ENCODE assay signal across 8 cellular contexts in the genomic region with DNA sequence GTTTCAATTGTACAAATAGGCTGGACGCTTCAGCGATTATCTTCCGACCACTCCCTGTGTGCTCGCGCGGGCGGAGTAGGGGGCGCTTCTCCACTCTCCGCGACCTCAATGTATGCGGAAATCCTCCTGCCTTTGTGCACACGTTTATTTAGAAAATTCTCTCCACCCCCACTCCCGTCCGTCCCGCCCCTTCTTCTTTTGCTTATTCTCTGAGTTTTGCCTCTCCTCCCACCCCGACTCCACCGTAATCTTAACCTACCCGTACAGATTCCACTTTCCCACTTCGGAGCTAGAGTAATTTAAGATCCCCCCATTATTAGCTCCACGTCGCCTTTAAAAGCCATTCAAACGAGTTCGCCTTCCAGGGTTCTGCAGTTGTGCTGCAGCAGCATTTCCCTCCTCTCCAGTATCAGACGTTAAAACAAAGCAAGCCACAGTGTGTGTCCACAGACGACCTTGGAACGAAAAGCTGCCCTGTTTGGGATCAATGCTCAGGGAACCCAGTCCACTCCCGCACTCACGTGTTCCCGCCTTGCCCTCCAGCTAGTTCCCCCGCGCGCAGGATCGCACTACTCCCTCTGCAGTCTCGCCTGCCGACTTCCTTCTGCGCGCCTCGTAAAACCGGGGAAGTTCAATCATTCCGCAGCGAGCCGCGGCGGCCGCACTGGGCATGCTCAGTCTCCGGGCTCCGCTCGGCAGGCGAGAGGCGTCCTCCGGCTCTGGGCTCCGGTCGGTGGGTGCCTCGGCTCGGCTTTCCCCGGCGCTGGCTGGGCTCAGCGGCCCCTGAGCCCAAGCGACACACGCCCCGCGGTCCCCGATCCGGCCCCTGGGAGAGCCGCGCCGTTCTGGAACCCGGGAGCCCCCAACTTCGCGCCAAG. TPM values are rescaled to one million over a fixed set of nuclear protein-coding genes. Genes with fewer than 3 reads are reported as not detected.
DNase-seq lines count a peak whose midpoint lies in the region; ATAC-seq and TF ChIP-seq lines count a peak whose summit lies in the region.

A gene with protein sequence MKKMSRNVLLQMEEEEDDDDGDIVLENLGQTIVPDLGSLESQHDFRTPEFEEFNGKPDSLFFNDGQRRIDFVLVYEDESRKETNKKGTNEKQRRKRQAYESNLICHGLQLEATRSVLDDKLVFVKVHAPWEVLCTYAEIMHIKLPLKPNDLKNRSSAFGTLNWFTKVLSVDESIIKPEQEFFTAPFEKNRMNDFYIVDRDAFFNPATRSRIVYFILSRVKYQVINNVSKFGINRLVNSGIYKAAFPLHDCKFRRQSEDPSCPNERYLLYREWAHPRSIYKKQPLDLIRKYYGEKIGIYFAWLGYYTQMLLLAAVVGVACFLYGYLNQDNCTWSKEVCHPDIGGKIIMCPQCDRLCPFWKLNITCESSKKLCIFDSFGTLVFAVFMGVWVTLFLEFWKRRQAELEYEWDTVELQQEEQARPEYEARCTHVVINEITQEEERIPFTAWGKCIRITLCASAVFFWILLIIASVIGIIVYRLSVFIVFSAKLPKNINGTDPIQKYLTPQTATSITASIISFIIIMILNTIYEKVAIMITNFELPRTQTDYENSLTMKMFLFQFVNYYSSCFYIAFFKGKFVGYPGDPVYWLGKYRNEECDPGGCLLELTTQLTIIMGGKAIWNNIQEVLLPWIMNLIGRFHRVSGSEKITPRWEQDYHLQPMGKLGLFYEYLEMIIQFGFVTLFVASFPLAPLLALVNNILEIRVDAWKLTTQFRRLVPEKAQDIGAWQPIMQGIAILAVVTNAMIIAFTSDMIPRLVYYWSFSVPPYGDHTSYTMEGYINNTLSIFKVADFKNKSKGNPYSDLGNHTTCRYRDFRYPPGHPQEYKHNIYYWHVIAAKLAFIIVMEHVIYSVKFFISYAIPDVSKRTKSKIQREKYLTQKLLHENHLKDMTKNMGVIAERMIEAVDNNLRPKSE (plus strand): TSS at position 677 of the 878 bp plus-strand sequence. CDS start 227 bp downstream, outside the sequence.

- H3K27me3 Mint-ChIP-seq in activated naive CD8-positive, alpha-beta T cell treated with anti-CD3 and anti-CD28 coated beads, Interleukin-2, amount 10 ng/mL, durations not matched to agents 7 days and 5 days = no peaks in the 10 kb centered on the region

- H3K18ac ChIP-seq in trophoblast cell (ENCODE audit: low read length) = peak within 1 kb of the TSS; percentile 92

- H3K27ac Mint-ChIP-seq in activated naive CD8-positive, alpha-beta T cell treated with anti-CD3 and anti-CD28 coated beads, Interleukin-2, amount 10 ng/mL, durations not matched to agents 7 days and 5 days = peak within 1 kb of the TSS; percentile 89

- peak within 1 kb of the TSS; percentile 87 for H4K91ac ChIP-seq in trophoblast cell (ENCODE audit: low read depth, low read length)

- peak within 1 kb of the TSS; percentile 95 for H3K4me3 ChIP-seq in GM12875 (ENCODE audit: low read depth, low read length)
- peak within 1 kb of the TSS; percentile 91 for H3K4me3 ChIP-seq in trophoblast cell (ENCODE audit: low read depth, low read length)
- peak within 1 kb of the TSS; percentile 55 to 82 (median 78) for H3K4me3 ChIP-seq in transverse colon

- H3K4me1 ChIP-seq in trophoblast cell (ENCODE audit: control insufficient read depth in 1 of 2, insufficient read depth in 2 of 2, low read length in 2 of 2) (peaks cover 0 to 8% of the 10 kb centered on the region in 2 experiments), transverse colon (peaks cover 10 to 46% (median 14%) of the 10 kb centered on the region in 4 donors)

- peak; percentile 86 for DNase-seq in NCI-H1105 (lab: John Stamatoyannopoulos, UW)
- DNase-seq in SW 1271 (lab: John Stamatoyannopoulos, UW) = peak; percentile 72 to 91
- DNase-seq in activated naive CD8-positive, alpha-beta T cell treated with anti-CD3 and anti-CD28 coated beads, Interleukin-2, amount 10 ng/mL, durations not matched to agents 7 days and 5 days = peak; percentile 81
- peak; percentile 96 for DNase-seq in Right ventricle myocardium inferior (ENCODE audit: missing footprints)
- DNase-seq in trophoblast cell = peak; percentile 88 to 93
- DNase-seq in transverse colon = peak; percentile 92

- peak within 1 kb of the TSS; percentile 51 for H2BK12ac ChIP-seq in trophoblast cell (ENCODE audit: low read length)

- H3K27ac ChIP-seq in trophoblast cell (ENCODE audit: low read depth, low read length) = peak within 1 kb of the TSS; percentile 99
- peak within 1 kb of the TSS; percentile 91 to 97 (median 96) for H3K27ac ChIP-seq in transverse colon

- H3K9me3 Mint-ChIP-seq in activated naive CD8-positive, alpha-beta T cell treated with anti-CD3 and anti-CD28 coated beads, Interleukin-2, amount 10 ng/mL, durations not matched to agents 7 days and 5 days = no peaks in the 10 kb centered on the region

- ATAC-seq in HG02678 (IDR thresholded peaks at IDR 0.05; ENCODE audit: unreplicated experiment) = peak; percentile 67
- peak; percentile 70 for ATAC-seq in activated naive CD8-positive, alpha-beta T cell treated with anti-CD3 and anti-CD28 coated beads, Interleukin-2, amount 10 ng/mL, durations not matched to agents 7 days and 5 days (ENCODE audit: low read depth)
- ATAC-seq in Right ventricle myocardium inferior = peak; percentile 95

- intact Hi-C loops in Right ventricle myocardium inferior (cut with DNase I) (loop anchor here (1.0 to 5.0 kb wide), 4 partner anchors 33 to 512 kb away; a partner anchor contains a TSS), transverse colon (cut with DNase I; ENCODE audit: low total_unique reads) (loop anchor here (10.0 kb wide), 1 partner anchor 149 kb away; no protein-coding TSS in a partner anchor)

- no peaks in the 10 kb centered on the region for H3K27me3 ChIP-seq in trophoblast cell (ENCODE audit: insufficient read depth, low read length)
- H3K27me3 ChIP-seq in transverse colon = peaks cover 3% of the 10 kb centered on the region

- H3K4ac ChIP-seq in trophoblast cell (ENCODE audit: low read depth, low read length) = peak within 1 kb of the TSS; percentile 93

- H2AFZ ChIP-seq in trophoblast cell (ENCODE audit: insufficient read depth, low read length, poor library complexity) = peak within 1 kb of the TSS; percentile 81

- H3K9me3 ChIP-seq in trophoblast cell (ENCODE audit: insufficient read depth, low read depth, low read length) (no peaks in the 10 kb centered on the region), transverse colon (no peaks in the 10 kb centered on the region)

- TF ChIP-seq CTCF in GM12875 (IDR thresholded peaks at IDR 0.05; ENCODE audit: borderline replicate concordance, insufficient read depth, low read depth, low read length) (0 out of 2 replicates have a peak, but pooled peaks have one; percentile 32), transverse colon (IDR thresholded peaks at IDR 0.05) (peak in 1 of 5 experiments; percentile 1)

- H4K8ac ChIP-seq in trophoblast cell (ENCODE audit: low read depth, low read length) = peak within 1 kb of the TSS; percentile 95

- in situ Hi-C loops in transverse colon (cut with MboI; ENCODE audit: low pct_ligation_motif_present in 1 of 4, low pct_unique_long_range_greater_than_20kb in 1 of 4, low sequenced_read_pairs in 3 of 4) = loop anchor here in 1 of 4 donors (25.0 kb wide), 1 partner anchor 172 kb away; no protein-coding TSS in a partner anchor

- H2BK5ac ChIP-seq in trophoblast cell (ENCODE audit: low read depth, low read length, poor library complexity) = peak within 1 kb of the TSS; percentile 85

- TF ChIP-seq EP300 in transverse colon (IDR thresholded peaks at IDR 0.05; ENCODE audit: low read depth) = no peak

- peak within 1 kb of the TSS; percentile 97 for H3K9ac ChIP-seq in trophoblast cell (ENCODE audit: low read length)

- POLR2A ChIA-PET in activated naive CD8-positive, alpha-beta T cell treated with anti-CD3 and anti-CD28 coated beads, Interleukin-2, amount 10 ng/mL, durations not matched to agents 7 days and 5 days (lab: Charles Lee) = interaction anchor here (1.0 to 3.1 kb wide), 5 partner anchors 10 to 512 kb away, joined by 4 to 13 read pairs (median 6); no protein-coding TSS in a partner anchor

- H2BK120ac ChIP-seq in trophoblast cell (ENCODE audit: insufficient read depth, low read length, poor library complexity) = peak within 1 kb of the TSS; percentile 96

- peak; percentile 78 for TF ChIP-seq POLR2A in transverse colon (IDR thresholded peaks at IDR 0.05)

- H3K23ac ChIP-seq in trophoblast cell (ENCODE audit: low read length) = no peak within 1 kb of the TSS

- peaks cover 20% of the 10 kb centered on the region for H3K79me1 ChIP-seq in trophoblast cell (ENCODE audit: low read length)

- peak within 1 kb of the TSS; percentile 96 for H3K4me3 Mint-ChIP-seq in activated naive CD8-positive, alpha-beta T cell treated with anti-CD3 and anti-CD28 coated beads, Interleukin-2, amount 10 ng/mL, durations not matched to agents 7 days and 5 days

- H3K4me2 ChIP-seq in trophoblast cell (ENCODE audit: low read length) = peak within 1 kb of the TSS; percentile 51

- WGBS in trophoblast cell (ENCODE audit: extremely low coverage, insufficient coverage, insufficient read length) = no CpG with 5 or more reads among the region's 70 CpGs
- 1 to 2% methylated on average over 10 to 47 of the region's 70 CpGs for WGBS in transverse colon (ENCODE audit: low coverage in 1 of 2), 2 donors

- H3K36me3 ChIP-seq in trophoblast cell (ENCODE audit: control insufficient read depth in 1 of 2, insufficient read depth in 2 of 2, low read length in 2 of 2) (peaks cover 0 to 2% of the 10 kb centered on the region in 2 experiments), transverse colon (no peaks in the 10 kb centered on the region)

- H3K36me3 Mint-ChIP-seq in activated naive CD8-positive, alpha-beta T cell treated with anti-CD3 and anti-CD28 coated beads, Interleukin-2, amount 10 ng/mL, durations not matched to agents 7 days and 5 days = peaks cover 8% of the 10 kb centered on the region

- peaks cover 38% of the 10 kb centered on the region for H3K4me1 Mint-ChIP-seq in activated naive CD8-positive, alpha-beta T cell treated with anti-CD3 and anti-CD28 coated beads, Interleukin-2, amount 10 ng/mL, durations not matched to agents 7 days and 5 days

- H3K79me2 ChIP-seq in trophoblast cell (ENCODE audit: control insufficient read depth, insufficient read depth, low read length, poor library complexity) = peaks cover 26% of the 10 kb centered on the region

- H3K14ac ChIP-seq in trophoblast cell (ENCODE audit: low read length) = peak within 1 kb of the TSS; percentile 91

- H4K12ac ChIP-seq in trophoblast cell (ENCODE audit: low read depth, low read length) = peak within 1 kb of the TSS; percentile 72

- H2AK5ac ChIP-seq in trophoblast cell (ENCODE audit: low read length) = peak within 1 kb of the TSS; percentile 26

RNA-seq across cellular contexts. Expression of the gene that starts here (rescaled TPM):
- 10 to 100 TPM; 23.1 to 24.4 TPM for total RNA-seq in activated naive CD8-positive, alpha-beta T cell treated with anti-CD3 and anti-CD28 coated beads, Interleukin-2, amount 10 ng/mL, durations not matched to agents 7 days and 5 days
- total RNA-seq in Right ventricle myocardium inferior = 49.0 TPM
- 83.5 and 86.6 TPM in 2 replicates for polyA plus RNA-seq in trophoblast cell (2013)
- total RNA-seq in transverse colon = 10 to 100 TPM; 16.9 to 23.0 (median 20.4) TPM

Comparison
In these comparisons a context has a peak if more than half of its experiments do, and no peak if none do; other contexts are left out.
1. Peak in every context shown above with its lines: DNase-seq, ATAC-seq, H3K4me3 ChIP-seq and H3K27ac ChIP-seq.